Comparison of ENCODE assay signal across 19 cellular contexts in the genomic region with DNA sequence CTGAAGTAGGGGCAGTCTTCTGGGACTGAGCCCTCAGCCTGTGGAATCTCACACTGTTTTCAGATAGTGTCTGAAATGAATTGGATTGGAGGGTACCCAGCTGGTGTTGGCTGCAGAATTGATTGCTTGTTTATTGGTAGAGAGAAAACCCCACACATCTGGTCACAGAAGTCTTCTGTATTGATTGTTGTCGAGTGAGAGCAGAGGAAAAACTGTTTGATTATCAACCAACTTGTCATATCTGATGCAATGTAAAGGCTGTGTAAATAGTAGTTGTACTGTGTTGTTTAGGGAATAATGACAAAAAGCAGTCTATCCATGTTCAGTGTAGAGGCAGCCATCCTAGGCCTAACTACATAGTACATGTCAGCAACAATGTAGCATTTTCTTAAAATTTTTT. TPM values are rescaled to one million over a fixed set of nuclear protein-coding genes. Genes with fewer than 3 reads are reported as not detected.
DNase-seq lines count a peak whose midpoint lies in the region; ATAC-seq and TF ChIP-seq lines count a peak whose summit lies in the region.
"Had no signal": no experiment of that assay in that cellular context is flagged by ENCODE, and none has a peak within 500 bp of the region (broad histone marks: within the 10 kb centered on the region; RNA-seq: fewer than 3 reads in every experiment).

No MANE protein-coding gene starts in this region.

- H2BK20ac ChIP-seq in H9 (ENCODE audit: low read depth, low read length, poor library complexity, severe bottlenecking): no peak overlapping the region

- H3K27ac Mint-ChIP-seq in H9: 0 out of 7 replicates have a peak overlapping the region, but pooled peaks of 2 of the 3 experiments have one; percentile 7 to 63
- H3K27ac Mint-ChIP-seq in central memory CD8-positive, alpha-beta T cell (ENCODE audit: low read depth): peak overlapping the region; percentile 47
- peak overlapping the region; percentile 34 to 40 for H3K27ac Mint-ChIP-seq in natural killer cell treated with Interleukin-12 subunit alpha and Interleukin-12 subunit beta and Interleukin-15 and Interleukin-18, amount 100 ng/mL, for 72 hours

- no peaks in the 10 kb centered on the region for H4K20me1 ChIP-seq in H9 (ENCODE audit: control insufficient read depth, insufficient read depth, insufficient read length)

- H3K9me3 ChIP-seq in H9 (ENCODE audit: control insufficient read depth, low read depth, low read length): no peaks in the 10 kb centered on the region
- H3K9me3 ChIP-seq: colonic mucosa, Peyer's patch, sigmoid colon, stomach, uterus had no signal

- H3K9ac ChIP-seq in H9 (ENCODE audit: extremely low read depth, insufficient read length, low read length): no peak overlapping the region

- H2BK15ac ChIP-seq in H9 (ENCODE audit: low read depth, low read length): no peak overlapping the region

- no peak overlapping the region for H2BK5ac ChIP-seq in H9 (ENCODE audit: insufficient read length, low read length)

- no peak overlapping the region for H3K4ac ChIP-seq in H9 (ENCODE audit: low read depth, low read length)

- H3K4me3 Mint-ChIP-seq in H9: no peak overlapping the region
- H3K4me3 Mint-ChIP-seq in central memory CD8-positive, alpha-beta T cell: no peak overlapping the region
- no peak overlapping the region for H3K4me3 Mint-ChIP-seq in natural killer cell treated with Interleukin-12 subunit alpha and Interleukin-12 subunit beta and Interleukin-15 and Interleukin-18, amount 100 ng/mL, for 72 hours

- no peaks in the 10 kb centered on the region; the same call in 1 of the 2 replicates for H3K4me1 ChIP-seq in H9 (ENCODE audit: insufficient read depth, low read length)

- no peak overlapping the region for H3K56ac ChIP-seq in H9 (ENCODE audit: insufficient read length, low read depth, low read length)

- H4K5ac ChIP-seq in H9 (ENCODE audit: insufficient read length, low read depth, low read length): no peak overlapping the region

- H4K8ac ChIP-seq in H9 (replicated peaks; ENCODE audit: insufficient read length, low read depth, low read length): no peak overlapping the region

- no peaks in the 10 kb centered on the region; a peak in 1 of 5 replicates for H3K9me3 Mint-ChIP-seq in H9
- H3K9me3 Mint-ChIP-seq in central memory CD8-positive, alpha-beta T cell: no peaks in the 10 kb centered on the region
- H3K9me3 Mint-ChIP-seq in natural killer cell treated with Interleukin-12 subunit alpha and Interleukin-12 subunit beta and Interleukin-15 and Interleukin-18, amount 100 ng/mL, for 72 hours: no peaks in the 10 kb centered on the region

- H3K23ac ChIP-seq in H9 (ENCODE audit: insufficient read length, low read depth, low read length): no peak overlapping the region

- peak overlapping the region; percentile 22; the same call in 1 of the 2 replicates for H3K27ac ChIP-seq in C4-2B
- H3K27ac ChIP-seq in H9 (ENCODE audit: insufficient read length, low read depth, low read length): no peak overlapping the region
- H3K27ac ChIP-seq: colonic mucosa, Peyer's patch, sigmoid colon, SK-N-MC, uterus had no signal

- H2BK120ac ChIP-seq in H9 (ENCODE audit: low read depth, low read length, poor library complexity, severe bottlenecking): no peak overlapping the region

- H3K79me2 ChIP-seq in H9 (ENCODE audit: insufficient read depth, low read length): peaks cover 33% of the 10 kb centered on the region; the same call in 1 of the 2 replicates

- WGBS in H9 (ENCODE audit: extremely low coverage, insufficient read length, low lambda C conversion rate): no CpG with 5 or more reads among the region's 1 CpG

- peaks cover 18 to 20% of the 10 kb centered on the region in 2 experiments for H3K4me1 Mint-ChIP-seq in H9
- H3K4me1 Mint-ChIP-seq in central memory CD8-positive, alpha-beta T cell: peaks cover 49% of the 10 kb centered on the region
- H3K4me1 Mint-ChIP-seq in natural killer cell treated with Interleukin-12 subunit alpha and Interleukin-12 subunit beta and Interleukin-15 and Interleukin-18, amount 100 ng/mL, for 72 hours (ENCODE audit: low read depth in 2 of 2): peaks cover 39 to 46% of the 10 kb centered on the region in 2 donors

- no peak overlapping the region for H3K14ac ChIP-seq in H9 (ENCODE audit: insufficient read depth, low read length)

- H2BK12ac ChIP-seq in H9 (ENCODE audit: insufficient read length, low read depth, low read length): no peak overlapping the region

- no peak overlapping the region for H2AK5ac ChIP-seq in H9 (ENCODE audit: insufficient read length, low read length)

- peaks cover 14% of the 10 kb centered on the region for H3K79me1 ChIP-seq in H9 (ENCODE audit: insufficient read depth, low read depth, low read length, poor library complexity, severe bottlenecking)

- no peaks in the 10 kb centered on the region for H3K23me2 ChIP-seq in H9 (ENCODE audit: insufficient read length, low read depth, low read length, poor library complexity, severe bottlenecking)

- DNase-seq in H9 (no peak), omental fat pad (ENCODE audit: low spot score) (no peak), D341Med (ENCODE audit: low spot score) (no peak), A172 (ENCODE audit: low spot score) (no peak)
- no peak for DNase-seq in central memory CD8-positive, alpha-beta T cell (ENCODE audit: low spot score in 2 of 2)
- DNase-seq in natural killer cell treated with Interleukin-12 subunit alpha and Interleukin-12 subunit beta and Interleukin-15 and Interleukin-18, amount 100 ng/mL, for 72 hours (ENCODE audit: low spot score): no peak
- no peak for DNase-seq in activated CD4-positive, alpha-beta T cell treated with anti-CD3 and anti-CD28 coated beads, Interleukin-2, amount 50 U/mL, for 4 hours
- DNase-seq: activated naive CD4-positive, alpha-beta T cell; colonic mucosa; foreskin melanocyte; NCI-H1417 treated with DMSO at 0.1 percent for 48 hours; Peyer's patch; sigmoid colon; stomach; T1000; uterus had no signal

- no peak overlapping the region for H4K91ac ChIP-seq in H9 (ENCODE audit: insufficient read length, low read depth, low read length)

- H3T11ph ChIP-seq in H9 (ENCODE audit: low read length): no peak overlapping the region

- no peaks in the 10 kb centered on the region for H3K27me3 Mint-ChIP-seq in H9 (ENCODE audit: low read depth)
- no peaks in the 10 kb centered on the region for H3K27me3 Mint-ChIP-seq in central memory CD8-positive, alpha-beta T cell
- no peaks in the 10 kb centered on the region for H3K27me3 Mint-ChIP-seq in natural killer cell treated with Interleukin-12 subunit alpha and Interleukin-12 subunit beta and Interleukin-15 and Interleukin-18, amount 100 ng/mL, for 72 hours

- H2AFZ ChIP-seq in H9 (ENCODE audit: low read length): no peak overlapping the region

- H3K27me3 ChIP-seq in H9 (ENCODE audit: insufficient read depth, low read length): no peaks in the 10 kb centered on the region
- H3K27me3 ChIP-seq: colonic mucosa, Peyer's patch, sigmoid colon, stomach, uterus had no signal

- H3K4me2 ChIP-seq in H9 (ENCODE audit: insufficient read depth, insufficient read length, low read length): no peak overlapping the region

- TF ChIP-seq CTCF in C4-2B (conservative IDR thresholded peaks at IDR 0.05): no peak
- TF ChIP-seq CTCF in H9 (conservative IDR thresholded peaks at IDR 0.05): no peak
- TF ChIP-seq CTCF in omental fat pad (IDR thresholded peaks at IDR 0.05): no peak

- no peak overlapping the region for H3K18ac ChIP-seq in H9 (ENCODE audit: insufficient read length, low read depth, low read length)

- peaks cover 4 to 9% (median 4%) of the 10 kb centered on the region in 3 experiments; a peak in 5 of 7 replicates for H3K36me3 Mint-ChIP-seq in H9 (ENCODE audit: insufficient read depth in 1 of 3, low read depth in 3 of 3)
- H3K36me3 Mint-ChIP-seq in central memory CD8-positive, alpha-beta T cell (ENCODE audit: insufficient read depth): peaks cover 19% of the 10 kb centered on the region
- H3K36me3 Mint-ChIP-seq in natural killer cell treated with Interleukin-12 subunit alpha and Interleukin-12 subunit beta and Interleukin-15 and Interleukin-18, amount 100 ng/mL, for 72 hours: peaks cover 11% of the 10 kb centered on the region

- ATAC-seq in central memory CD8-positive, alpha-beta T cell (replicated peaks; ENCODE audit: extremely low read depth, poor library complexity, severe bottlenecking): no peak
- no peak for ATAC-seq in natural killer cell treated with Interleukin-12 subunit alpha and Interleukin-12 subunit beta and Interleukin-15 and Interleukin-18, amount 100 ng/mL, for 72 hours
- no peak for ATAC-seq in omental fat pad (ENCODE audit: low FRiP score)
- ATAC-seq: left lobe of liver had no signal

RNA-seq across cellular contexts. Expression of gene CRCP, which starts 4.9 kb away (rescaled TPM):
- total RNA-seq in H9 (2021) (37.9 and 39.0 TPM in 2 replicates), omental fat pad (10 to 100 TPM; 26.9 to 49.5 (median 38.3) TPM)
- 10 to 100 TPM; 45.8 to 54.7 TPM for total RNA-seq in natural killer cell treated with Interleukin-12 subunit alpha and Interleukin-12 subunit beta and Interleukin-15 and Interleukin-18, amount 100 ng/mL, for 72 hours
- 42.5 and 44.0 TPM in 2 replicates for total RNA-seq in A172 (2014; rRNA removed; shearing (Covaris generic))

RNA-seq across cellular contexts. Expression of gene ASL, which starts 43.9 kb away (rescaled TPM):
- total RNA-seq in H9 (2021) (30.7 and 31.9 TPM in 2 replicates), omental fat pad (10 to 100 TPM; 17.1 to 42.1 (median 24.7) TPM)
- total RNA-seq in natural killer cell treated with Interleukin-12 subunit alpha and Interleukin-12 subunit beta and Interleukin-15 and Interleukin-18, amount 100 ng/mL, for 72 hours: 10 to 100 TPM; 63.1 to 68.3 TPM
- total RNA-seq in A172 (2014; rRNA removed; shearing (Covaris generic)): 61.3 and 64.6 TPM in 2 replicates
